Comparison of ENCODE assay signal across 14 cellular contexts in genomic region chr12:22437031-22437806, GRCh38.
DNase-seq lines count a peak whose midpoint lies in the region; ATAC-seq, FAIRE-seq and TF ChIP-seq lines count a peak whose summit lies in the region.
"Had no signal": no experiment of that assay in that cellular context is flagged by ENCODE, and none has a peak within 500 bp of the region (broad histone marks: within the 10 kb centered on the region; RNA-seq: fewer than 3 reads in every experiment).

No MANE protein-coding gene starts in this region.

- no peak for DNase-seq in Right ventricle myocardium superior
- DNase-seq in Right ventricle myocardium inferior (ENCODE audit: missing footprints) = no peak
- DNase-seq in K562 (ENCODE audit: extremely low read depth in 1 of 4, low spot score in 3 of 4) = no peak
- DNase-seq in iPS-NIHi7 (ENCODE audit: extremely low spot score) = peak; percentile 13
- DNase-seq in suprapubic skin (ENCODE audit: low spot score in 2 of 2) = no peak
- DNase-seq in 8988T = no peak
- no peak for DNase-seq in effector memory CD4-positive, alpha-beta T cell
- DNase-seq: activated CD4-positive, alpha-beta T cell treated with anti-CD3 and anti-CD28 coated beads, Interleukin-2, amount 50 U/mL, for 1 hour; COR-L47; Kasumi-1; mesenchymal stem cell; T-helper 17 cell; upper lobe of left lung had no signal

- no peaks in the 10 kb centered on the region; a peak in 1 of 5 replicates for H3K27me3 ChIP-seq in K562 (ENCODE audit: control insufficient read depth in 2 of 2, insufficient read depth in 2 of 2, low read length in 2 of 2)
- H3K27me3 ChIP-seq in suprapubic skin = no peaks in the 10 kb centered on the region
- H3K27me3 ChIP-seq in effector memory CD4-positive, alpha-beta T cell (replicated peaks; ENCODE audit: control insufficient read depth, insufficient read depth, low read length, poor library complexity, severe bottlenecking) = no peaks in the 10 kb centered on the region
- H3K27me3 ChIP-seq: upper lobe of left lung had no signal

- TF ChIP-seq EP300 in K562 (IDR thresholded peaks at IDR 0.05; ENCODE audit: low read length) (no peak), suprapubic skin (IDR thresholded peaks at IDR 0.05) (no peak)

- no peaks in the 10 kb centered on the region for H4K20me1 ChIP-seq in K562 (replicated peaks; ENCODE audit: control insufficient read depth, insufficient read depth, low read length)

- in situ Hi-C loops in K562 (cut with MboI) = no loop called here

- H3K9me3 ChIP-seq in K562 (replicated peaks; ENCODE audit: control insufficient read depth, insufficient read depth, low read depth, low read length) = no peaks in the 10 kb centered on the region
- no peaks in the 10 kb centered on the region for H3K9me3 ChIP-seq in suprapubic skin
- H3K9me3 ChIP-seq in effector memory CD4-positive, alpha-beta T cell (ENCODE audit: control insufficient read depth, low read length) = no peaks in the 10 kb centered on the region
- H3K9me3 ChIP-seq: upper lobe of left lung had no signal

- H3K79me2 ChIP-seq in K562 (ENCODE audit: control insufficient read depth, insufficient read depth, low read length) = no peaks in the 10 kb centered on the region

- H3K27ac ChIP-seq in K562 (ENCODE audit: extremely low read depth, low read depth, low read length) (no peak overlapping the region), suprapubic skin (peak overlapping the region; percentile 73)
- no peak overlapping the region for H3K27ac ChIP-seq in effector memory CD4-positive, alpha-beta T cell (ENCODE audit: insufficient read depth, low read length, poor library complexity, severe bottlenecking)
- H3K27ac ChIP-seq: upper lobe of left lung had no signal

- no TSS peak for BruUV-seq in K562 (replicated peaks; lab: Mats Ljungman, UMichigan)

- no peak for TF ChIP-seq RAD21 in K562 (CRISPR knock-in tag; conservative IDR thresholded peaks at IDR 0.05 in 1 of 2, IDR thresholded peaks at IDR 0.05 in 1 of 2)

- H3K36me3 ChIP-seq in K562 (ENCODE audit: control insufficient read depth, insufficient read depth, low read length) (no peaks in the 10 kb centered on the region), suprapubic skin (no peaks in the 10 kb centered on the region)
- H3K36me3 ChIP-seq in effector memory CD4-positive, alpha-beta T cell (ENCODE audit: control insufficient read depth, insufficient read depth, low read length) = no peaks in the 10 kb centered on the region
- H3K36me3 ChIP-seq: upper lobe of left lung had no signal

- ATAC-seq in Right ventricle myocardium superior (ENCODE audit: poor library complexity) (peak; percentile 57), Right ventricle myocardium inferior (no peak), K562 (no peak), HG02642 (IDR thresholded peaks at IDR 0.05; ENCODE audit: poor library complexity, unreplicated experiment) (no peak)
- ATAC-seq: T-helper 17 cell had no signal

- TF ChIP-seq POLR2A in K562 (conservative IDR thresholded peaks at IDR 0.05) = no peak
- TF ChIP-seq POLR2A in suprapubic skin (IDR thresholded peaks at IDR 0.05) = no peak

- H3K4me1 ChIP-seq in K562 (replicated peaks in 1 of 2; ENCODE audit: control insufficient read depth in 2 of 2, insufficient read depth in 2 of 2, low read length in 2 of 2) = no peaks in the 10 kb centered on the region; a peak in 1 of 5 replicates
- peaks cover 7% of the 10 kb centered on the region for H3K4me1 ChIP-seq in suprapubic skin
- H3K4me1 ChIP-seq in effector memory CD4-positive, alpha-beta T cell (ENCODE audit: control insufficient read depth, insufficient read depth, low read length, poor library complexity, severe bottlenecking) = no peaks in the 10 kb centered on the region
- H3K4me1 ChIP-seq: upper lobe of left lung had no signal

- CTCF ChIA-PET in K562 (lab: Yijun Ruan, JAX; ENCODE audit: low intra/inter-chr PET ratio) = no interaction called here

- POLR2A ChIA-PET in K562 (lab: Yijun Ruan, JAX) = interaction anchor here (0.6 kb wide), 1 partner anchor 402 kb away, joined by 3 read pairs; no protein-coding TSS in a partner anchor

- TF ChIP-seq CTCF in K562 (IDR thresholded peaks at IDR 0.05 in 2 of 3, conservative IDR thresholded peaks at IDR 0.05 in 1 of 3; ENCODE audit: insufficient read depth in 2 of 3, low read depth in 1 of 3, low read length in 3 of 3) (no peak), suprapubic skin (IDR thresholded peaks at IDR 0.05) (no peak)

- H3K9me1 ChIP-seq in K562 (ENCODE audit: control insufficient read depth, insufficient read depth, low read length) = no peaks in the 10 kb centered on the region

- no peak for FAIRE-seq in K562 (lab: Jason Lieb, UNC)

- H3K9ac ChIP-seq in K562 (ENCODE audit: insufficient read depth in 1 of 2, low read depth in 2 of 2, low read length in 2 of 2) = no peak overlapping the region

- 13% methylated on average over 3 of the region's 10 CpGs for WGBS in K562 (ENCODE audit: insufficient coverage, low coverage, missing lambda C conversion rate)
- WGBS in suprapubic skin = 25% methylated on average over 7 of the region's 10 CpGs

- no peak overlapping the region for H3K4me2 ChIP-seq in K562 (ENCODE audit: insufficient read depth, low read length)

- H3K4me3 ChIP-seq in K562 (no peak overlapping the region), suprapubic skin (peak overlapping the region; percentile 16)
- H3K4me3 ChIP-seq in effector memory CD4-positive, alpha-beta T cell (ENCODE audit: insufficient read depth, low read depth, low read length, poor library complexity, severe bottlenecking) = no peak overlapping the region
- H3K4me3 ChIP-seq: upper lobe of left lung had no signal

- intact Hi-C loops in Right ventricle myocardium superior (cut with DNase I) (no loop called here), Right ventricle myocardium inferior (cut with DNase I) (no loop called here), K562 (cut with micrococcal nuclease) (no loop called here)

- no peak overlapping the region for H2AFZ ChIP-seq in K562 (ENCODE audit: low read depth, low read length)

TF ChIP-seq in K562, 482 proteins besides CTCF, POLR2A, EP300 and RAD21:
- TF ChIP-seq NFIC (IDR thresholded peaks at IDR 0.05) (peak; percentile 52), YBX1 (IDR thresholded peaks at IDR 0.05) (no peak)
